Comparison of ENCODE assay signal across 1 cellular context in genomic region chr12:52356762-52357580, GRCh38.
TF ChIP-seq lines count a peak whose summit lies in the region.

No MANE protein-coding gene starts in this region.

TF ChIP-seq in HepG2, 621 proteins besides CTCF, POLR2A, EP300 and RAD21:
- TF ChIP-seq SMYD3 (CRISPR knock-in tag; IDR thresholded peaks at IDR 0.05) (no peak), FOXO4 (CRISPR knock-in tag; conservative IDR thresholded peaks at IDR 0.05) (no peak), ZNF558 (CRISPR knock-in tag; IDR thresholded peaks at IDR 0.05; ENCODE audit: borderline replicate concordance) (no peak), TFDP1 (CRISPR knock-in tag; IDR thresholded peaks at IDR 0.05; ENCODE audit: borderline replicate concordance) (no peak), GMEB2 (CRISPR knock-in tag; IDR thresholded peaks at IDR 0.05; ENCODE audit: low read depth) (no peak), SP5 (CRISPR knock-in tag; IDR thresholded peaks at IDR 0.05; ENCODE audit: borderline replicate concordance, low read depth) (no peak), NFE2L2 (IDR thresholded peaks at IDR 0.05; ENCODE audit: low read length) (no peak), AHDC1 (CRISPR knock-in tag; IDR thresholded peaks at IDR 0.05; ENCODE audit: borderline replicate concordance) (no peak), ERF (CRISPR knock-in tag; IDR thresholded peaks at IDR 0.05) (no peak), PCBP1 (IDR thresholded peaks at IDR 0.05; ENCODE audit: borderline replicate concordance, low read depth, low read length) (no peak), PLSCR1 (CRISPR knock-in tag; IDR thresholded peaks at IDR 0.05; ENCODE audit: borderline replicate concordance) (no peak), HINFP (CRISPR knock-in tag; IDR thresholded peaks at IDR 0.05; ENCODE audit: low read depth) (no peak), ZBTB43 (CRISPR knock-in tag; conservative IDR thresholded peaks at IDR 0.05) (no peak), ZNF7 (CRISPR knock-in tag; IDR thresholded peaks at IDR 0.05) (no peak)
